1 cellular context compared by ENCODE assay signal in genomic region chr10:102450374-102451104, GRCh38.
A peak's percentile ranks its signal among the peaks of the same experiment; 100 is the strongest.
TF ChIP-seq lines count a peak whose summit lies in the region.

No MANE protein-coding gene starts in this region.

TF ChIP-seq in liver, 16 proteins besides CTCF, POLR2A, EP300 and RAD21:
- TF ChIP-seq, protein P1, sequence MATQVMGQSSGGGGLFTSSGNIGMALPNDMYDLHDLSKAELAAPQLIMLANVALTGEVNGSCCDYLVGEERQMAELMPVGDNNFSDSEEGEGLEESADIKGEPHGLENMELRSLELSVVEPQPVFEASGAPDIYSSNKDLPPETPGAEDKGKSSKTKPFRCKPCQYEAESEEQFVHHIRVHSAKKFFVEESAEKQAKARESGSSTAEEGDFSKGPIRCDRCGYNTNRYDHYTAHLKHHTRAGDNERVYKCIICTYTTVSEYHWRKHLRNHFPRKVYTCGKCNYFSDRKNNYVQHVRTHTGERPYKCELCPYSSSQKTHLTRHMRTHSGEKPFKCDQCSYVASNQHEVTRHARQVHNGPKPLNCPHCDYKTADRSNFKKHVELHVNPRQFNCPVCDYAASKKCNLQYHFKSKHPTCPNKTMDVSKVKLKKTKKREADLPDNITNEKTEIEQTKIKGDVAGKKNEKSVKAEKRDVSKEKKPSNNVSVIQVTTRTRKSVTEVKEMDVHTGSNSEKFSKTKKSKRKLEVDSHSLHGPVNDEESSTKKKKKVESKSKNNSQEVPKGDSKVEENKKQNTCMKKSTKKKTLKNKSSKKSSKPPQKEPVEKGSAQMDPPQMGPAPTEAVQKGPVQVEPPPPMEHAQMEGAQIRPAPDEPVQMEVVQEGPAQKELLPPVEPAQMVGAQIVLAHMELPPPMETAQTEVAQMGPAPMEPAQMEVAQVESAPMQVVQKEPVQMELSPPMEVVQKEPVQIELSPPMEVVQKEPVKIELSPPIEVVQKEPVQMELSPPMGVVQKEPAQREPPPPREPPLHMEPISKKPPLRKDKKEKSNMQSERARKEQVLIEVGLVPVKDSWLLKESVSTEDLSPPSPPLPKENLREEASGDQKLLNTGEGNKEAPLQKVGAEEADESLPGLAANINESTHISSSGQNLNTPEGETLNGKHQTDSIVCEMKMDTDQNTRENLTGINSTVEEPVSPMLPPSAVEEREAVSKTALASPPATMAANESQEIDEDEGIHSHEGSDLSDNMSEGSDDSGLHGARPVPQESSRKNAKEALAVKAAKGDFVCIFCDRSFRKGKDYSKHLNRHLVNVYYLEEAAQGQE (IDR thresholded peaks at IDR 0.05), result peak; percentile 7
- no peak for TF ChIP-seq MAX (IDR thresholded peaks at IDR 0.05)
